Comparison of ENCODE assay signal across 14 cellular contexts in the genomic region with DNA sequence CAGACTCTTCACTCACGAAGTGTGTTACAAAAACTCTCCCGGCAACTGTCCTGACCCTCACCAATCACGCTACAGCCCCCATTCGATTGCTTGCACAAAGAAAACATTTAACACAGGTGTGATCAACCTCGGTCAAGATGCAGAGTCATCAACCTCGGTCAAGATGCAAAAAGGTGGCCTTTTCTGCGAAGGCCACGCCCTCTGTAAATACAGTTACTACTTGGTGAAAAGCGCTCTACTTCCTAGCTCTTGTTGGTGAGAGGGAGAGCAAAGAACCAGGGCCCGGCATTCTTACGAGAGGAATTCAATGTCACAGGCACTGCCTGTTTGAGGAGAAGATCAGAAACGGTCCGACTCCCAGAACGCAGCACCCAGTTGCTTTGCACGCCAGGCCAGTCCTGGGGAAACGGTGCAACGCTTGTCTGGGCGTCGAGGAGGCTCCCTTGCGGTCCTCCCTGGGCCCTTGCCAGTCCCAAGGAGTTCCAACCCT. TPM values are rescaled to one million over a fixed set of nuclear protein-coding genes. Genes with fewer than 3 reads are reported as not detected.
A peak's percentile ranks its signal among the peaks of the same experiment; 100 is the strongest.
DNase-seq lines count a peak whose midpoint lies in the region; ATAC-seq and TF ChIP-seq lines count a peak whose summit lies in the region.
"Had no signal": no experiment of that assay in that cellular context is flagged by ENCODE, and none has a peak within 500 bp of the region (broad histone marks: within the 10 kb centered on the region; RNA-seq: fewer than 3 reads in every experiment).

No MANE protein-coding gene starts in this region.

- peaks cover 5% of the 10 kb centered on the region for H3K4me1 ChIP-seq in NT2/D1 (ENCODE audit: insufficient read depth, insufficient read length)
- H3K4me1 ChIP-seq in fibroblast of lung (ENCODE audit: control insufficient read depth, extremely low read depth, insufficient read depth, low read length): no peaks in the 10 kb centered on the region
- H3K4me1 ChIP-seq in prostate gland (replicated peaks): no peaks in the 10 kb centered on the region

- intact Hi-C loops in prostate gland (cut with DNase I): loop anchor here (5.0 to 10.0 kb wide), 2 partner anchors 105 to 223 kb away; no protein-coding TSS in a partner anchor

- H3K27me3 ChIP-seq in AG04450 (ENCODE audit: control insufficient read depth, insufficient read depth, low read length) (peaks cover 56% of the 10 kb centered on the region), NT2/D1 (ENCODE audit: insufficient read depth, insufficient read length) (peaks cover 44% of the 10 kb centered on the region), fibroblast of lung (ENCODE audit: control insufficient read depth, insufficient read depth, low read length) (peaks cover 25% of the 10 kb centered on the region), prostate gland (replicated peaks; ENCODE audit: insufficient read depth) (peaks cover 10% of the 10 kb centered on the region)
- H3K27me3 ChIP-seq: thyroid gland had no signal

- no peak for ATAC-seq in stimulated activated naive CD8-positive, alpha-beta T cell treated with anti-CD3 and anti-CD28 coated beads, Interleukin-15, amount 100 ng/mL, for 72 hours
- ATAC-seq: activated CD4-positive, CD25-positive, alpha-beta regulatory T cell treated with anti-CD3 and anti-CD28 coated beads, Interleukin-2, amount 50 U/mL, for 24 hours had no signal

- peaks cover 71% of the 10 kb centered on the region for H3K27me3 Mint-ChIP-seq in nephron progenitor cell (ENCODE audit: low read depth, poor library complexity)
- H3K27me3 Mint-ChIP-seq in stimulated activated naive CD8-positive, alpha-beta T cell treated with anti-CD3 and anti-CD28 coated beads, Interleukin-15, amount 100 ng/mL, for 72 hours: peaks cover 55% of the 10 kb centered on the region

- WGBS in prostate gland: 26% methylated on average over 20 of the region's 20 CpGs

- H4K20me1 ChIP-seq in fibroblast of lung (ENCODE audit: control insufficient read depth, extremely low read depth, insufficient read depth, low read length): no peaks in the 10 kb centered on the region

- CTCF ChIA-PET in AG04450 (lab: Charles Lee): no interaction called here

- no peaks in the 10 kb centered on the region for H3K36me3 ChIP-seq in NT2/D1 (ENCODE audit: insufficient read depth, insufficient read length, low read length)
- H3K36me3 ChIP-seq in fibroblast of lung (ENCODE audit: control insufficient read depth, insufficient read depth, low read length): no peaks in the 10 kb centered on the region
- H3K36me3 ChIP-seq in prostate gland: no peaks in the 10 kb centered on the region
- H3K36me3 ChIP-seq: left ventricle myocardium inferior, thyroid gland had no signal

- H3K27ac Mint-ChIP-seq in nephron progenitor cell: no peak overlapping the region
- no peak overlapping the region for H3K27ac Mint-ChIP-seq in stimulated activated naive CD8-positive, alpha-beta T cell treated with anti-CD3 and anti-CD28 coated beads, Interleukin-15, amount 100 ng/mL, for 72 hours

- no peak for TF ChIP-seq POLR2A in prostate gland (IDR thresholded peaks at IDR 0.05)

- peaks cover 30% of the 10 kb centered on the region for H3K4me1 Mint-ChIP-seq in nephron progenitor cell
- H3K4me1 Mint-ChIP-seq in stimulated activated naive CD8-positive, alpha-beta T cell treated with anti-CD3 and anti-CD28 coated beads, Interleukin-15, amount 100 ng/mL, for 72 hours: peaks cover 6% of the 10 kb centered on the region

- POLR2A ChIA-PET in AG04450 (lab: Yijun Ruan, JAX): no interaction called here

- no peaks in the 10 kb centered on the region for H3K79me2 ChIP-seq in fibroblast of lung (ENCODE audit: control insufficient read depth, insufficient read depth, low read length)

- no peak for TF ChIP-seq CTCF in AG04450 (IDR thresholded peaks at IDR 0.05; ENCODE audit: low read depth, low read length)
- no peak for TF ChIP-seq CTCF in fibroblast of lung (conservative IDR thresholded peaks at IDR 0.05 in 1 of 2, IDR thresholded peaks at IDR 0.05 in 1 of 2; ENCODE audit: low read depth in 1 of 2, low read length in 2 of 2)
- TF ChIP-seq CTCF in nephron progenitor cell (IDR thresholded peaks at IDR 0.05): no peak
- TF ChIP-seq CTCF in prostate gland (IDR thresholded peaks at IDR 0.05): no peak

- DNase-seq in AG04450 (ENCODE audit: low read depth, low spot score) (no peak), NT2/D1 (ENCODE audit: low read depth, low spot score) (no peak), fibroblast of lung (ENCODE audit: low read depth in 2 of 2) (peak in 1 of 2 donors; percentile 21), nephron progenitor cell (no peak), prostate gland (ENCODE audit: low spot score) (no peak), NCI-H1092 (lab: John Stamatoyannopoulos, UW) (no peak)
- DNase-seq in stimulated activated naive CD8-positive, alpha-beta T cell treated with anti-CD3 and anti-CD28 coated beads, Interleukin-15, amount 100 ng/mL, for 72 hours: no peak
- no peak for DNase-seq in activated CD4-positive, alpha-beta T cell treated with anti-CD3 and anti-CD28 coated beads for 4 hours
- DNase-seq: ACHN; activated T-cell treated with anti-CD3 and anti-CD28 coated beads, Interleukin-2, amount 50 U/mL, for 48 hours; left ventricle myocardium inferior; NCI-H510A treated with DMSO at 0.1 percent for 48 hours; thyroid gland had no signal

- no peak overlapping the region for H2AFZ ChIP-seq in fibroblast of lung (ENCODE audit: low read length)

- H3K9ac ChIP-seq in NT2/D1 (ENCODE audit: insufficient read length, low read depth): peak overlapping the region; percentile 79
- H3K9ac ChIP-seq in fibroblast of lung (ENCODE audit: insufficient read depth, low read length): no peak overlapping the region

- H3K4me2 ChIP-seq in fibroblast of lung (ENCODE audit: extremely low read depth, insufficient read depth, low read length): peak overlapping the region; percentile 59

- H3K36me3 Mint-ChIP-seq in nephron progenitor cell (ENCODE audit: low read depth): no peaks in the 10 kb centered on the region

- H3K4me3 ChIP-seq in AG04450 (ENCODE audit: low read depth, low read length) (0 out of 2 replicates have a peak overlapping the region, but pooled peaks have one; percentile 10), NT2/D1 (ENCODE audit: insufficient read length, low read depth) (peak overlapping the region; percentile 54), fibroblast of lung (replicated peaks in 1 of 4; ENCODE audit: control extremely low read depth in 1 of 4, insufficient read depth in 1 of 4, low read depth in 3 of 4, low read length in 4 of 4) (peak overlapping the region; percentile 1 to 46 (median 28)), prostate gland (peak overlapping the region in 1 of 2 donors; percentile 41)

- H3K9me3 Mint-ChIP-seq in nephron progenitor cell: peaks cover 4% of the 10 kb centered on the region
- no peaks in the 10 kb centered on the region for H3K9me3 Mint-ChIP-seq in stimulated activated naive CD8-positive, alpha-beta T cell treated with anti-CD3 and anti-CD28 coated beads, Interleukin-15, amount 100 ng/mL, for 72 hours

- H3K9me3 ChIP-seq in AG04450 (ENCODE audit: control insufficient read depth, insufficient read depth, low read length) (peaks cover 3% of the 10 kb centered on the region; the same call in 1 of the 2 replicates), NT2/D1 (ENCODE audit: insufficient read depth, low read length) (no peaks in the 10 kb centered on the region), fibroblast of lung (ENCODE audit: control insufficient read depth, insufficient read depth, low read depth, low read length) (no peaks in the 10 kb centered on the region), prostate gland (no peaks in the 10 kb centered on the region)
- H3K9me3 ChIP-seq: left ventricle myocardium inferior, thyroid gland had no signal

- H3K27ac ChIP-seq in AG04450 (ENCODE audit: low read depth, low read length): no peak overlapping the region
- no peak overlapping the region for H3K27ac ChIP-seq in fibroblast of lung (ENCODE audit: insufficient read depth, low read length)
- H3K27ac ChIP-seq in prostate gland: no peak overlapping the region
- H3K27ac ChIP-seq: left ventricle myocardium inferior, thyroid gland had no signal

- peak overlapping the region; percentile 82 for H3K4me3 Mint-ChIP-seq in nephron progenitor cell
- H3K4me3 Mint-ChIP-seq in stimulated activated naive CD8-positive, alpha-beta T cell treated with anti-CD3 and anti-CD28 coated beads, Interleukin-15, amount 100 ng/mL, for 72 hours: no peak overlapping the region

RNA-seq across cellular contexts. Expression of gene PIEZO2, which starts 2.0 kb away (rescaled TPM):
- polyA plus RNA-seq in AG04450 (2011; rRNA removed) (2.7 and 2.8 TPM in 2 replicates), fibroblast of lung (1.2 and 6.9 TPM in 2 replicates)
- 6.5 and 8.0 TPM in 2 replicates for polyA minus RNA-seq in AG04450 (2011; rRNA and poly(A)+ RNA removed)
- total RNA-seq in fibroblast of lung (6.6 and 32.9 TPM in 2 replicates), prostate gland (10 to 100 TPM in 1 of 2 donors, 1 to 10 TPM in 1; 4.1 to 19.0 TPM)
- polyA plus RNA-seq in fibroblast of lung (2012): 0.51 and 4.0 TPM in 2 replicates
- polyA minus RNA-seq in fibroblast of lung (ENCODE audit: low replicate concordance): 1.8 and 21.7 TPM in 2 replicates
